Comparison of ENCODE assay signal across 23 cellular contexts in genomic region chr7:133561361-133561760, GRCh38.
"Had no signal": no experiment of that assay in that cellular context is flagged by ENCODE, and none has a peak within 500 bp of the region (broad histone marks: within the 10 kb centered on the region; RNA-seq: fewer than 3 reads in every experiment).

No MANE protein-coding gene starts in this region.

- H3K9me3 ChIP-seq: Peyer's patch, SJCRH30 had no signal

- H3K9me3 Mint-ChIP-seq: activated naive CD4-positive, alpha-beta T cell treated with anti-CD3 and anti-CD28 coated beads, Interleukin-2, amount 50 U/mL, for 72 hours; T-helper 1 cell treated with Interleukin-12 subunit alpha and Interleukin-12 subunit beta and Interleukin-4 antibody, amounts not matched to agents 30 μg/mL and 1 μg/mL, for 36 hours; WTC11 had no signal

- H3K27ac ChIP-seq: Peyer's patch, RWPE1, SJCRH30 had no signal

- H3K27ac Mint-ChIP-seq: activated naive CD4-positive, alpha-beta T cell treated with anti-CD3 and anti-CD28 coated beads, Interleukin-2, amount 50 U/mL, for 72 hours; activated naive CD8-positive, alpha-beta T cell treated with anti-CD3 and anti-CD28 coated beads, Interleukin-2, amount 50 U/mL, for 24 hours; T-helper 1 cell treated with Interleukin-12 subunit alpha and Interleukin-12 subunit beta and Interleukin-4 antibody, amounts not matched to agents 30 μg/mL and 1 μg/mL, for 36 hours had no signal

- H3K4me1 Mint-ChIP-seq: activated naive CD8-positive, alpha-beta T cell treated with anti-CD3 and anti-CD28 coated beads, Interleukin-2, amount 50 U/mL, for 24 hours had no signal

- H3K4me1 ChIP-seq: Peyer's patch, SJCRH30 had no signal

- DNase-seq: activated CD4-positive, alpha-beta T cell treated with anti-CD3 and anti-CD28 coated beads for 48 hours; activated CD4-positive, alpha-beta T cell treated with anti-CD3 and anti-CD28 coated beads, Interleukin-2, amount 50 U/mL, for 48 hours; activated CD4-positive, CD25-positive, alpha-beta regulatory T cell treated with anti-CD3 and anti-CD28 coated beads, Interleukin-2, amount 50 U/mL, for 72 hours; activated effector memory CD4-positive, alpha-beta T cell treated with anti-CD3 and anti-CD28 coated beads, Interleukin-2, amount 50 U/mL, for 16 hours; activated naive CD4-positive, alpha-beta T cell treated with Interleukin-2 at 50 U/mL for 16 hours; activated naive CD8-positive, alpha-beta T cell treated with anti-CD3 and anti-CD28 coated beads, Interleukin-2, amount 50 U/mL, for 24 hours; activated T-cell treated with anti-CD3 and anti-CD28 coated beads for 4 hours; cerebellar nuclear complex; MM.1S; NCI-H1105; NCI-H1436; NCI-H1694 treated with DMSO at 0.1 percent for 48 hours; NCI-H2081; NCI-H446; Peyer's patch; Right ventricle myocardium superior; SJCRH30; SW 1271; T-helper 9 cell had no signal

- H3K27me3 ChIP-seq: Peyer's patch, SJCRH30 had no signal

- H3K4me3 ChIP-seq: Peyer's patch, SJCRH30 had no signal

- H3K36me3 ChIP-seq: Peyer's patch, SJCRH30 had no signal

- H3K36me3 Mint-ChIP-seq: WTC11 had no signal

- H3K4me3 Mint-ChIP-seq: activated naive CD8-positive, alpha-beta T cell treated with anti-CD3 and anti-CD28 coated beads, Interleukin-2, amount 50 U/mL, for 24 hours; T-helper 1 cell treated with Interleukin-12 subunit alpha and Interleukin-12 subunit beta and Interleukin-4 antibody, amounts not matched to agents 30 μg/mL and 1 μg/mL, for 36 hours; WTC11 had no signal

- H3K27me3 Mint-ChIP-seq: activated naive CD8-positive, alpha-beta T cell treated with anti-CD3 and anti-CD28 coated beads, Interleukin-2, amount 50 U/mL, for 24 hours had no signal
